In the genomic region with DNA sequence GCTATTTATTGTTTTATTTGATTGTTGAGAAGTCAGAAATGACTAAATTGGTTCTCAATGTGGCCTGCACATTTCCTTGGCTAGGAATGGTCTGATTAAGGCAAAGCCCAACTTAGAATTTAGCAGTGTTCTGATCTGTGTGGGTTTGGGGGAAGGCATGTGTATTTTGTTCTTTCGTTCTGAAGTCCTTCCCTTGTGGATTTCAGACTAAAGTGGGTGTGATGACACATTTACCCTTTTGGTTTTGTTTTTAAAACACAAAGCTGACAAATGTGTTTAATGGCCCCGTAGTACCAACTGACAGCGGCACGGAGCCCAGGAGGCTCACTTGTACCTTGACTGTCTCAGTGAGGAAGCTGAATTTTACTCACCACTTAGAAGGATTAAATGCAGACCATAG, we compare ENCODE assay signal across 16 cellular contexts.
A peak's percentile ranks its signal among the peaks of the same experiment; 100 is the strongest.
DNase-seq lines count a peak whose midpoint lies in the region; ATAC-seq and TF ChIP-seq lines count a peak whose summit lies in the region.
"Had no signal": no experiment of that assay in that cellular context is flagged by ENCODE, and none has a peak within 500 bp of the region (broad histone marks: within the 10 kb centered on the region; RNA-seq: fewer than 3 reads in every experiment).

No MANE protein-coding gene starts in this region.

- no peak for TF ChIP-seq CTCF in GM10266 (IDR thresholded peaks at IDR 0.05; ENCODE audit: control insufficient read depth, insufficient read depth, low read depth, missing control alignments)
- no peak for TF ChIP-seq CTCF in natural killer cell (IDR thresholded peaks at IDR 0.05)
- no peak for TF ChIP-seq CTCF in osteocyte (IDR thresholded peaks at IDR 0.05)
- TF ChIP-seq CTCF in lower lobe of right lung (IDR thresholded peaks at IDR 0.05): no peak

- no peaks in the 10 kb centered on the region for H3K27me3 ChIP-seq in lower lobe of right lung (ENCODE audit: low read depth)
- H3K27me3 ChIP-seq: adrenal gland, neutrophil, suprapubic skin had no signal

- DNase-seq in GM10266 (ENCODE audit: extremely low spot score) (peak; percentile 35), natural killer cell (no peak), osteocyte (ENCODE audit: extremely low spot score, unreplicated experiment) (no peak), lower lobe of right lung (no peak), left colon (no peak), MV-4-11 (lab: John Stamatoyannopoulos, UW) (no peak)
- DNase-seq: cortex of kidney, NCI-H2081, Right ventricle myocardium superior, T1000 had no signal

- H3K4me3 Mint-ChIP-seq in T-helper 1 cell treated with Interleukin-12 subunit alpha and Interleukin-12 subunit beta and Interleukin-4 antibody, amounts not matched to agents 30 μg/mL and 1 μg/mL, for 36 hours: no peak overlapping the region
- H3K4me3 Mint-ChIP-seq in natural killer cell (peak overlapping the region; percentile 85), osteocyte (ENCODE audit: unreplicated experiment) (no peak overlapping the region)
- H3K4me3 Mint-ChIP-seq: CD14-positive monocyte had no signal

- H3K36me3 ChIP-seq in lower lobe of right lung: no peaks in the 10 kb centered on the region
- H3K36me3 ChIP-seq: adrenal gland, neutrophil, suprapubic skin had no signal

- no peaks in the 10 kb centered on the region for H3K4me1 ChIP-seq in lower lobe of right lung
- H3K4me1 ChIP-seq: adrenal gland had no signal

- no peaks in the 10 kb centered on the region for H3K36me3 Mint-ChIP-seq in T-helper 1 cell treated with Interleukin-12 subunit alpha and Interleukin-12 subunit beta and Interleukin-4 antibody, amounts not matched to agents 30 μg/mL and 1 μg/mL, for 36 hours (ENCODE audit: low read depth)
- H3K36me3 Mint-ChIP-seq in natural killer cell (no peaks in the 10 kb centered on the region), osteocyte (ENCODE audit: unreplicated experiment) (peaks cover 10% of the 10 kb centered on the region)
- H3K36me3 Mint-ChIP-seq: CD14-positive monocyte had no signal

- H3K4me1 Mint-ChIP-seq in T-helper 1 cell treated with Interleukin-12 subunit alpha and Interleukin-12 subunit beta and Interleukin-4 antibody, amounts not matched to agents 30 μg/mL and 1 μg/mL, for 36 hours (ENCODE audit: low read depth): peaks cover 22% of the 10 kb centered on the region
- H3K4me1 Mint-ChIP-seq in natural killer cell (peaks cover 69 to 74% of the 10 kb centered on the region in 2 donors), osteocyte (ENCODE audit: unreplicated experiment) (peaks cover 5% of the 10 kb centered on the region)

- H3K27ac ChIP-seq in lower lobe of right lung: no peak overlapping the region
- H3K27ac ChIP-seq: adrenal gland, neutrophil, suprapubic skin had no signal

- H3K9me3 Mint-ChIP-seq in T-helper 1 cell treated with Interleukin-12 subunit alpha and Interleukin-12 subunit beta and Interleukin-4 antibody, amounts not matched to agents 30 μg/mL and 1 μg/mL, for 36 hours: no peaks in the 10 kb centered on the region
- no peaks in the 10 kb centered on the region for H3K9me3 Mint-ChIP-seq in natural killer cell
- no peaks in the 10 kb centered on the region for H3K9me3 Mint-ChIP-seq in osteocyte (ENCODE audit: unreplicated experiment)
- H3K9me3 Mint-ChIP-seq: CD14-positive monocyte had no signal

- H3K9me3 ChIP-seq in lower lobe of right lung: no peaks in the 10 kb centered on the region
- H3K9me3 ChIP-seq: adrenal gland, neutrophil, suprapubic skin had no signal

- ATAC-seq in GM19351 (IDR thresholded peaks at IDR 0.05; ENCODE audit: unreplicated experiment): peak; percentile 42
- ATAC-seq in natural killer cell: peak; percentile 76 to 87 (median 76)
- no peak for ATAC-seq in lower lobe of right lung
- no peak for ATAC-seq in left colon

- peak overlapping the region; percentile 46 for H3K27ac Mint-ChIP-seq in T-helper 1 cell treated with Interleukin-12 subunit alpha and Interleukin-12 subunit beta and Interleukin-4 antibody, amounts not matched to agents 30 μg/mL and 1 μg/mL, for 36 hours
- H3K27ac Mint-ChIP-seq in natural killer cell: peak overlapping the region; percentile 89 to 95
- no peak overlapping the region for H3K27ac Mint-ChIP-seq in osteocyte (ENCODE audit: unreplicated experiment)

- H3K27me3 Mint-ChIP-seq in T-helper 1 cell treated with Interleukin-12 subunit alpha and Interleukin-12 subunit beta and Interleukin-4 antibody, amounts not matched to agents 30 μg/mL and 1 μg/mL, for 36 hours (ENCODE audit: low read depth): peaks cover 4% of the 10 kb centered on the region
- H3K27me3 Mint-ChIP-seq in natural killer cell (ENCODE audit: low read depth in 2 of 2) (no peaks in the 10 kb centered on the region), osteocyte (ENCODE audit: unreplicated experiment) (no peaks in the 10 kb centered on the region)

- intact Hi-C loops in natural killer cell (cut with micrococcal nuclease) (loop anchor here (1.0 to 2.0 kb wide), 3 partner anchors 15 to 31 kb away; no protein-coding TSS in a partner anchor), lower lobe of right lung (cut with DNase I) (no loop called here), left colon (cut with DNase I, micrococcal nuclease) (no loop called here)

- H3K4me3 ChIP-seq in lower lobe of right lung: no peak overlapping the region
- H3K4me3 ChIP-seq: adrenal gland, suprapubic skin had no signal

Comparison
In these comparisons a context has a peak if more than half of its experiments do, and no peak if none do; other contexts are left out.
1. ATAC-seq: peak in GM19351 (single experiment) and natural killer cell (3 of 3); none in lower lobe of right lung (0 of 2) and left colon (single experiment).